Comparison of ENCODE assay signal across 13 cellular contexts in the genomic region with DNA sequence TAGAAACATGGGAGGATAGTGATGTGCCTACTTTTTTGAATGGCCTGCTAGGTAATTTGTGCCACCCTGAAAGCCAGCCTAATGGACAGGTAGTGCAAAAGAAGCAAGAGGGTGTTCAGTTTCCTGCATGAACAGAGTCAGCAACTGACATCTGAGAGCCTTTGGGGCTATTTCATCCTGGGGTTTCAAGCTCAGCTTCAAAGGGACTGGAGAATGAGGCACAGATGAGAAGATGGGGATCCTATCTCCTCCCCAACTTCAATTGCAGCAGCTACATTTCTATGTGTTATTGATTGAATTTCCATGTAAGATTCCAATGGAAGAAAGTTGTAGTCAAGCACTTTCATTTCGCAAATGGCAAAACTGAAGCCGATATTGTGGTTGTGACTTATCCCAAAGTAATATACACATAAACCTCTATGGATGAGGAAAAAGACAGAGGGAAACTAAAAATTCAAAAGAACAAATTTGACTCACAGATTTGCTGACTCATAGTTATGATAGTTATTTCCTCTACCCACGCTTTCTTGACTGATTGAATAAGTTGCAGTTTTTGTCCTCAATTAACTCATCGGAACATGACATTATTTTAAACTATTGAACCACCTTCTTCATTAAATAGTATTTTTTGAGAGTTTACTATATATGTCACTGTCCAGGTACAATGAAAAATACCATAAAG. TPM values are rescaled to one million over a fixed set of nuclear protein-coding genes. Genes with fewer than 3 reads are reported as not detected.
DNase-seq lines count a peak whose midpoint lies in the region; ATAC-seq, FAIRE-seq and TF ChIP-seq lines count a peak whose summit lies in the region.
"Had no signal": no experiment of that assay in that cellular context is flagged by ENCODE, and none has a peak within 500 bp of the region (broad histone marks: within the 10 kb centered on the region; RNA-seq: fewer than 3 reads in every experiment).

No MANE protein-coding gene starts in this region.

- H3K9me3 Mint-ChIP-seq in activated naive CD8-positive, alpha-beta T cell (ENCODE audit: low read depth) = no peaks in the 10 kb centered on the region

- ATAC-seq in pancreas = no peak
- ATAC-seq: sciatic nerve, WTC11 had no signal

- peak overlapping the region; percentile 30 for H2AFZ ChIP-seq in ACC112 (ENCODE audit: low read length, unreplicated experiment)

- intact Hi-C loops in pancreas (cut with DNase I) = no loop called here

- H3K27ac Mint-ChIP-seq in activated naive CD8-positive, alpha-beta T cell = peak overlapping the region; percentile 62
- H3K27ac Mint-ChIP-seq: WTC11 had no signal

- H3K9me3 ChIP-seq in pancreas = no peaks in the 10 kb centered on the region

- peaks cover 16% of the 10 kb centered on the region for H3K4me1 Mint-ChIP-seq in activated naive CD8-positive, alpha-beta T cell (ENCODE audit: low read depth)

- 86 to 91% methylated on average over 4 of the region's 4 CpGs for WGBS in pancreas, 2 donors

- H3K36me3 ChIP-seq in ACC112 (ENCODE audit: insufficient read depth, low read length) = no peaks in the 10 kb centered on the region
- no peaks in the 10 kb centered on the region for H3K36me3 ChIP-seq in pancreas

- H3K4me1 ChIP-seq in ACC112 (ENCODE audit: control insufficient read depth, insufficient read depth, low read length, unreplicated experiment) (peaks cover 40% of the 10 kb centered on the region), pancreas (no peaks in the 10 kb centered on the region)

- DNase-seq in GM03348 (ENCODE audit: low spot score) (peak; percentile 59), fibroblast of villous mesenchyme (ENCODE audit: low read depth) (peak; percentile 60), pancreas (no peak), SKM-1 treated with dmso at 0.1 percent for 144 hours (lab: John Stamatoyannopoulos, UW; ENCODE audit: unreplicated experiment) (no peak), NCI-H2171 (lab: John Stamatoyannopoulos, UW) (no peak)
- no peak for DNase-seq in stimulated activated CD4-positive, alpha-beta T cell treated with anti-CD3 and anti-CD28 coated beads, Interleukin-12 subunit alpha, Interleukin-12 subunit beta, amount 100 ng/mL, for 4 hours
- DNase-seq: COR-L47, head of caudate nucleus, NCI-H2081 treated with DMSO at 0.1 percent for 48 hours had no signal

- H3K4me3 Mint-ChIP-seq in activated naive CD8-positive, alpha-beta T cell = no peak overlapping the region
- H3K4me3 Mint-ChIP-seq: WTC11 had no signal

- H3K27me3 ChIP-seq in ACC112 (ENCODE audit: insufficient read depth, low read length) (no peaks in the 10 kb centered on the region), pancreas (no peaks in the 10 kb centered on the region)

- peak overlapping the region; percentile 94 for H3K27ac ChIP-seq in ACC112 (ENCODE audit: low read depth, low read length)
- H3K27ac ChIP-seq in pancreas = no peak overlapping the region

- no peak for FAIRE-seq in pancreas (lab: Jason Lieb, UNC)

- no peaks in the 10 kb centered on the region for H3K79me2 ChIP-seq in ACC112 (ENCODE audit: control insufficient read depth, insufficient read depth, low read length, unreplicated experiment)

- TF ChIP-seq CTCF in fibroblast of villous mesenchyme (IDR thresholded peaks at IDR 0.05; ENCODE audit: insufficient read depth, low read depth, low read length) = no peak
- TF ChIP-seq CTCF in pancreas (IDR thresholded peaks at IDR 0.05) = no peak

- H3K36me3 Mint-ChIP-seq in activated naive CD8-positive, alpha-beta T cell = no peaks in the 10 kb centered on the region
- H3K36me3 Mint-ChIP-seq: WTC11 had no signal

- H3K27me3 Mint-ChIP-seq in activated naive CD8-positive, alpha-beta T cell = peaks cover 5% of the 10 kb centered on the region

- H3K4me3 ChIP-seq in ACC112 (ENCODE audit: low read depth, low read length) = peak overlapping the region; percentile 61
- H3K4me3 ChIP-seq in fibroblast of villous mesenchyme (ENCODE audit: low read depth, low read length) = peak overlapping the region; percentile 14
- H3K4me3 ChIP-seq in pancreas = no peak overlapping the region

RNA-seq across cellular contexts. Expression of a gene that starts 42.6 kb away (rescaled TPM):
- total RNA-seq in fibroblast of villous mesenchyme (197 and 222 TPM in 2 replicates), pancreas (10 to 100 TPM; 26.2 to 56.4 (median 32.8) TPM)
- polyA plus RNA-seq in pancreas = 10 to 100 TPM; 12.0 to 26.0 TPM

Comparison
In these comparisons a context has a peak if more than half of its experiments do, and no peak if none do; other contexts are left out.
1. H3K4me3 ChIP-seq: peak in ACC112 (single experiment) and fibroblast of villous mesenchyme (single experiment); none in pancreas (0 of 4).
2. DNase-seq: peak in GM03348 (single experiment) and fibroblast of villous mesenchyme (single experiment); none in pancreas (0 of 6), stimulated activated CD4-positive, alpha-beta T cell treated with anti-CD3 and anti-CD28 coated beads, Interleukin-12 subunit alpha, Interleukin-12 subunit beta, amount 100 ng/mL, for 4 hours (single experiment), SKM-1 treated with dmso at 0.1 percent for 144 hours (single experiment) and NCI-H2171 (single experiment).